ENCODE assay signal across 34 cellular contexts in the genomic region with DNA sequence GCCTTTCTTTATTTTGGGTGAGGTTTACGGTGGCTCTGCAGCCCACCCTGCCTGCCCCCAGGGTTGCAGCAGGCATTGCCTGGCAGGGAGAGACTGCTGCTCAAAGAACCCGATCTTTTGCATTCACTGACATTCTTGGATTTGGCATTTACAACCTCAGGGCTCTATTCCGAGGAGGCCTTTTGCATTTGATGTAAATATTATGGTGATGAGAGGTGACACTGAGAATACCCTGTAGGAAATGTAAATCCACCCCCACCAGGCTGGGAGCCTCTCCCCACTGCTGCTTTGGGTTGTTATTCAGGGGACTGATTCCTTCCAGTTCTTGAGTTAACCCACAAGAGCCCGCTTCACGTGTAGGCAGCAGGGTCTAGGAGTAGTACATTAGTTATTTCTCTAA.
"Had no signal": no experiment of that assay in that cellular context is flagged by ENCODE, and none has a peak within 500 bp of the region (broad histone marks: within the 10 kb centered on the region; RNA-seq: fewer than 3 reads in every experiment).

No MANE protein-coding gene starts in this region.

- H3K36me3 ChIP-seq: adrenal gland, brain microvascular endothelial cell, breast epithelium had no signal

- H3K4me1 ChIP-seq: adrenal gland, body of pancreas, breast epithelium had no signal

- H3K27ac ChIP-seq: adrenal gland, body of pancreas, brain microvascular endothelial cell, breast epithelium, VCaP had no signal

- DNase-seq: activated CD4-positive, alpha-beta memory T cell treated with anti-CD3 and anti-CD28 coated beads, Interleukin-2, amount 10 ng/mL, durations not matched to agents 7 days and 5 days; activated CD4-positive, alpha-beta T cell treated with anti-CD3 and anti-CD28 coated beads for 1 hour; activated CD4-positive, alpha-beta T cell treated with anti-CD3 and anti-CD28 coated beads for 36 hours; activated CD4-positive, alpha-beta T cell treated with anti-CD3 and anti-CD28 coated beads for 48 hours; activated CD4-positive, alpha-beta T cell treated with anti-CD3 and anti-CD28 coated beads, Interleukin-2, amount 10 ng/mL, durations not matched to agents 7 days and 5 days; activated CD4-positive, alpha-beta T cell treated with anti-CD3 and anti-CD28 coated beads, Interleukin-2, amount 50 U/mL, for 48 hours; activated CD4-positive, CD25-positive, alpha-beta regulatory T cell; activated CD8-positive, alpha-beta memory T cell treated with anti-CD3 and anti-CD28 coated beads for 24 hours; activated CD8-positive, alpha-beta memory T cell treated with anti-CD3 and anti-CD28 coated beads, Interleukin-2, amount 10 ng/mL, durations not matched to agents 7 days and 5 days; activated CD8-positive, alpha-beta memory T cell treated with anti-CD3 and anti-CD28 coated beads, Interleukin-2, amount 50 U/mL, for 48 hours; activated CD8-positive, alpha-beta T cell treated with anti-CD3 and anti-CD28 coated beads, Interleukin-2, amount 10 ng/mL, durations not matched to agents 7 days and 5 days; activated effector memory CD4-positive, alpha-beta T cell treated with anti-CD3 and anti-CD28 coated beads, Interleukin-2, amount 50 U/mL, for 16 hours; activated gamma-delta T cell treated with Interleukin-2 at 50 U/mL for 16 hours; activated naive CD4-positive, alpha-beta T cell; activated naive CD4-positive, alpha-beta T cell treated with anti-CD3 and anti-CD28 coated beads for 36 hours; activated naive CD4-positive, alpha-beta T cell treated with anti-CD3 and anti-CD28 coated beads, Interleukin-2, amount 50 U/mL, for 16 hours; activated naive CD8-positive, alpha-beta T cell treated with anti-CD3 and anti-CD28 coated beads for 36 hours; activated T-cell treated with anti-CD3 and anti-CD28 coated beads, Interleukin-2, amount 50 U/mL, for 4 hours; activated T-cell treated with anti-CD3 and anti-CD28 coated beads, Interleukin-2, amount 50 U/mL, for 72 hours; adrenal gland; amniotic stem cell; aorta; body of pancreas; brain microvascular endothelial cell; central memory CD4-positive, alpha-beta T cell; T-helper 1 cell; T-helper 2 cell; T-helper 9 cell had no signal

- H3K9me3 ChIP-seq: adrenal gland, body of pancreas, breast epithelium had no signal

- H3K27me3 ChIP-seq: adrenal gland, body of pancreas, brain microvascular endothelial cell had no signal

- H3K4me3 ChIP-seq: adrenal gland, body of pancreas, breast epithelium had no signal

- ATAC-seq: activated CD4-positive, alpha-beta T cell treated with anti-CD3 and anti-CD28 coated beads for 36 hours; activated CD4-positive, CD25-positive, alpha-beta regulatory T cell treated with anti-CD3 and anti-CD28 coated beads, Interleukin-2, amount 50 U/mL, for 24 hours; activated CD8-positive, alpha-beta memory T cell treated with anti-CD3 and anti-CD28 coated beads, Interleukin-2, amount 10 ng/mL, durations not matched to agents 7 days and 5 days; activated CD8-positive, alpha-beta T cell treated with anti-CD3 and anti-CD28 coated beads, Interleukin-2, amount 10 ng/mL, durations not matched to agents 7 days and 5 days; activated naive CD4-positive, alpha-beta T cell treated with anti-CD3 and anti-CD28 coated beads, Interleukin-2, amount 50 U/mL, for 72 hours; activated T-cell treated with anti-CD3 and anti-CD28 coated beads, Interleukin-2, amount 50 U/mL, for 4 hours; activated T-cell treated with anti-CD3 and anti-CD28 coated beads, Interleukin-2, amount 50 U/mL, for 72 hours; activated T-helper 17 cell treated with anti-CD3 and anti-CD28 coated beads, Interleukin-2, amount 50 U/mL, for 72 hours; body of pancreas; WTC11 had no signal
